1 cellular context compared by ENCODE assay signal in the genomic region with DNA sequence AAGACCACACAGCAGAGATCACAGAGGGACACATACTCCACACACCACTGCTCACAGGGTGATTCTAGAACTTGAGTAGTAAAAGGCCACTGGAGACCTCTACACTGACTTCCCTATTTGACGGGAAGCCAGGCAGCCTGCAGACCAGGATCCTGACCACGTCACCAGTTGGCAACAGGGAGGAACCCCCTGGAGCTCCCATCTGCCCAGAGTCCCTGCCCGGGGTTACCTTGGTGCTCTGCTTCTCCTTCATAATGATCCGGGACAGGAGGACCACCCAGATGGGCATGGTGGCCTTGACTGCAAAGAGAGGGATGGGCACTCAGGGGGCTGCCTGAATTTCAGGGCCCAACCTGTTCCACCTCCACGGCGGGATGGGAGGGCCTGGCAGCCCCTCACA.
TF ChIP-seq lines count a peak whose summit lies in the region.

No MANE protein-coding gene starts in this region.

TF ChIP-seq in HepG2, 621 proteins besides CTCF, POLR2A, EP300 and RAD21:
- TF ChIP-seq ZFX (CRISPR knock-in tag; IDR thresholded peaks at IDR 0.05; ENCODE audit: low read depth) (0 out of 2 replicates have a peak, but pooled peaks have one; percentile 36), ZNF274 (CRISPR knock-in tag; IDR thresholded peaks at IDR 0.05) (0 out of 2 replicates have a peak, but pooled peaks have one; percentile 9), ATF7 (IDR thresholded peaks at IDR 0.05) (no peak), ATF7 (CRISPR knock-in tag; IDR thresholded peaks at IDR 0.05) (peak; percentile 56; the same call in 1 of the 2 replicates), ZNF383 (CRISPR knock-in tag; IDR thresholded peaks at IDR 0.05; ENCODE audit: borderline replicate concordance) (0 out of 2 replicates have a peak, but pooled peaks have one; percentile 35), MTA3 (CRISPR knock-in tag; IDR thresholded peaks at IDR 0.05) (no peak), KDM5B (CRISPR knock-in tag; IDR thresholded peaks at IDR 0.05; ENCODE audit: borderline replicate concordance) (0 out of 2 replicates have a peak, but pooled peaks have one; percentile 22), ZNF674 (CRISPR knock-in tag; IDR thresholded peaks at IDR 0.05; ENCODE audit: low read depth) (no peak), MEIS1 (CRISPR knock-in tag; IDR thresholded peaks at IDR 0.05; ENCODE audit: borderline replicate concordance) (0 out of 2 replicates have a peak, but pooled peaks have one; percentile 40), RFX5 (IDR thresholded peaks at IDR 0.05; ENCODE audit: low read depth, low read length) (peak; percentile 69; the same call in 1 of the 2 replicates)
- TF ChIP-seq, protein P1, sequence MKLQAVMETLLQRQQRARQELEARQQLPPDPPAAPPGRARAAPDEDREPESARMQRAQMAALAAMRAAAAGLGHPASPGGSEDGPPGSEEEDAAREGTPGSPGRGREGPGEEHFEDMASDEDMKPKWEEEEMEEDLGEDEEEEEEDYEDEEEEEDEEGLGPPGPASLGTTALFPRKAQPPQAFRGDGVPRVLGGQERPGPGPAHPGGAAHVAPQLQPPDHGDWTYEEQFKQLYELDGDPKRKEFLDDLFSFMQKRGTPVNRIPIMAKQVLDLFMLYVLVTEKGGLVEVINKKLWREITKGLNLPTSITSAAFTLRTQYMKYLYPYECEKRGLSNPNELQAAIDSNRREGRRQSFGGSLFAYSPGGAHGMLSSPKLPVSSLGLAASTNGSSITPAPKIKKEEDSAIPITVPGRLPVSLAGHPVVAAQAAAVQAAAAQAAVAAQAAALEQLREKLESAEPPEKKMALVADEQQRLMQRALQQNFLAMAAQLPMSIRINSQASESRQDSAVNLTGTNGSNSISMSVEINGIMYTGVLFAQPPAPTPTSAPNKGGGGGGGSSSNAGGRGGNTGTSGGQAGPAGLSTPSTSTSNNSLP (IDR thresholded peaks at IDR 0.05; ENCODE audit: low read depth, low read length): no peak
- TF ChIP-seq, protein P2, sequence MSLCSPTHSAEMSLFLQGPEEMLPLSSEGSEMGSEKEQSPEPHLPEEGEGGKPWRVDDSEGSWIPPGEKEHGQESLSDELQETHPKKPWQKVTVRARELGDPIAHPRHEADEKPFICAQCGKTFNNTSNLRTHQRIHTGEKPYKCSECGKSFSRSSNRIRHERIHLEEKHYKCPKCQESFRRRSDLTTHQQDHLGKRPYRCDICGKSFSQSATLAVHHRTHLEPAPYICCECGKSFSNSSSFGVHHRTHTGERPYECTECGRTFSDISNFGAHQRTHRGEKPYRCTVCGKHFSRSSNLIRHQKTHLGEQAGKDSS (CRISPR knock-in tag; IDR thresholded peaks at IDR 0.05; ENCODE audit: borderline replicate concordance, low read depth): 0 out of 2 replicates have a peak, but pooled peaks have one; percentile 1
- TF ChIP-seq, protein P3, sequence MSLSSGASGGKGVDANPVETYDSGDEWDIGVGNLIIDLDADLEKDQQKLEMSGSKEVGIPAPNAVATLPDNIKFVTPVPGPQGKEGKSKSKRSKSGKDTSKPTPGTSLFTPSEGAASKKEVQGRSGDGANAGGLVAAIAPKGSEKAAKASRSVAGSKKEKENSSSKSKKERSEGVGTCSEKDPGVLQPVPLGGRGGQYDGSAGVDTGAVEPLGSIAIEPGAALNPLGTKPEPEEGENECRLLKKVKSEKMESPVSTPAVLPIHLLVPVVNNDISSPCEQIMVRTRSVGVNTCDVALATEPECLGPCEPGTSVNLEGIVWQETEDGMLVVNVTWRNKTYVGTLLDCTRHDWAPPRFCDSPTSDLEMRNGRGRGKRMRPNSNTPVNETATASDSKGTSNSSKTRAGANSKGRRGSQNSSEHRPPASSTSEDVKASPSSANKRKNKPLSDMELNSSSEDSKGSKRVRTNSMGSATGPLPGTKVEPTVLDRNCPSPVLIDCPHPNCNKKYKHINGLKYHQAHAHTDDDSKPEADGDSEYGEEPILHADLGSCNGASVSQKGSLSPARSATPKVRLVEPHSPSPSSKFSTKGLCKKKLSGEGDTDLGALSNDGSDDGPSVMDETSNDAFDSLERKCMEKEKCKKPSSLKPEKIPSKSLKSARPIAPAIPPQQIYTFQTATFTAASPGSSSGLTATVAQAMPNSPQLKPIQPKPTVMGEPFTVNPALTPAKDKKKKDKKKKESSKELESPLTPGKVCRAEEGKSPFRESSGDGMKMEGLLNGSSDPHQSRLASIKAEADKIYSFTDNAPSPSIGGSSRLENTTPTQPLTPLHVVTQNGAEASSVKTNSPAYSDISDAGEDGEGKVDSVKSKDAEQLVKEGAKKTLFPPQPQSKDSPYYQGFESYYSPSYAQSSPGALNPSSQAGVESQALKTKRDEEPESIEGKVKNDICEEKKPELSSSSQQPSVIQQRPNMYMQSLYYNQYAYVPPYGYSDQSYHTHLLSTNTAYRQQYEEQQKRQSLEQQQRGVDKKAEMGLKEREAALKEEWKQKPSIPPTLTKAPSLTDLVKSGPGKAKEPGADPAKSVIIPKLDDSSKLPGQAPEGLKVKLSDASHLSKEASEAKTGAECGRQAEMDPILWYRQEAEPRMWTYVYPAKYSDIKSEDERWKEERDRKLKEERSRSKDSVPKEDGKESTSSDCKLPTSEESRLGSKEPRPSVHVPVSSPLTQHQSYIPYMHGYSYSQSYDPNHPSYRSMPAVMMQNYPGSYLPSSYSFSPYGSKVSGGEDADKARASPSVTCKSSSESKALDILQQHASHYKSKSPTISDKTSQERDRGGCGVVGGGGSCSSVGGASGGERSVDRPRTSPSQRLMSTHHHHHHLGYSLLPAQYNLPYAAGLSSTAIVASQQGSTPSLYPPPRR (CRISPR knock-in tag; IDR thresholded peaks at IDR 0.05; ENCODE audit: borderline replicate concordance): 0 out of 2 replicates have a peak, but pooled peaks have one; percentile 28
- TF ChIP-seq, protein P4, sequence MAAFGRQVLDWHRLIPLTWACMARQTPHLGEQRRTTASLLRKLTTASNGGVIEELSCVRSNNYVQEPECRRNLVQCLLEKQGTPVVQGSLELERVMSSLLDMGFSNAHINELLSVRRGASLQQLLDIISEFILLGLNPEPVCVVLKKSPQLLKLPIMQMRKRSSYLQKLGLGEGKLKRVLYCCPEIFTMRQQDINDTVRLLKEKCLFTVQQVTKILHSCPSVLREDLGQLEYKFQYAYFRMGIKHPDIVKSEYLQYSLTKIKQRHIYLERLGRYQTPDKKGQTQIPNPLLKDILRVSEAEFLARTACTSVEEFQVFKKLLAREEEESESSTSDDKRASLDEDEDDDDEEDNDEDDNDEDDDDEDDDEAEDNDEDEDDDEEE (CRISPR knock-in tag; IDR thresholded peaks at IDR 0.05): 0 out of 2 replicates have a peak, but pooled peaks have one; percentile 24
